17 cellular contexts compared by ENCODE assay signal in genomic region chr5:121681200-121681855, GRCh38.
"Had no signal": no experiment of that assay in that cellular context is flagged by ENCODE, and none has a peak within 500 bp of the region (broad histone marks: within the 10 kb centered on the region; RNA-seq: fewer than 3 reads in every experiment).

No MANE protein-coding gene starts in this region.

- H3K27me3 ChIP-seq: body of pancreas, esophagus muscularis mucosa, foreskin keratinocyte, ovary had no signal

- H3K4me3 ChIP-seq: body of pancreas, coronary artery, esophagus muscularis mucosa, lung, ovary had no signal

- DNase-seq: activated CD4-positive, alpha-beta T cell treated with anti-CD3 and anti-CD28 coated beads for 48 hours; activated CD8-positive, alpha-beta memory T cell treated with anti-CD3 and anti-CD28 coated beads, Interleukin-2, amount 50 U/mL, for 4 hours; activated CD8-positive, alpha-beta T cell treated with anti-CD3 and anti-CD28 coated beads for 36 hours; activated gamma-delta T cell treated with Interleukin-2 at 50 U/mL for 16 hours; amygdala; body of pancreas; caudate nucleus; foreskin keratinocyte; glutamatergic neuron; immature natural killer cell; ovary; stimulated activated naive CD8-positive, alpha-beta T cell treated with anti-CD3 and anti-CD28 coated beads, Interleukin-15, amount 100 ng/mL, for 72 hours had no signal

- ATAC-seq: activated CD8-positive, alpha-beta T cell treated with anti-CD3 and anti-CD28 coated beads for 36 hours; body of pancreas; foreskin keratinocyte; sciatic nerve; stimulated activated naive CD8-positive, alpha-beta T cell treated with anti-CD3 and anti-CD28 coated beads, Interleukin-15, amount 100 ng/mL, for 72 hours; WTC11 had no signal

- H3K27ac ChIP-seq: body of pancreas, coronary artery, esophagus muscularis mucosa, foreskin keratinocyte, ovary had no signal

- H3K4me1 ChIP-seq: body of pancreas, esophagus muscularis mucosa, foreskin keratinocyte had no signal

- H3K9me3 ChIP-seq: body of pancreas, ovary had no signal

- H3K36me3 ChIP-seq: esophagus muscularis mucosa, ovary had no signal
